ENCODE assay signal across 26 cellular contexts in the genomic region with DNA sequence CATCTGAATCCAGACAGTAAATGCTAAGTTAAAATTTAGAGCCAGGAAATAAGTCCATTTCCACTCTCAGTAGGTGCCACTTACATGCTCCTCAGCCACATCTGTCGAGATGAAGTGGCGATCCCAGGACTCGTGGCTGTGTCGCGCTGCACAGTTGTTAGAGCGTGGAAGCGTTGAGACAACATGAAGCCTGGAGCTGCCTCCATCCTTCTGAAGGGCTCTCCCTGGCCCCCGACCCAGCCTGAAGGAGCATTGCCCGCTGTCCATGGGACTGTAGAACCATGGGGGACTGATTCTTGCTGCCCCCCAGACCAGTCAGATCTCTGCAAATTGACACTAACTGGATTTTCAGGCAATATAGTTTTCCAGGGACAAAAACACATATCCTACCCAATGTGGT. TPM values are rescaled to one million over a fixed set of nuclear protein-coding genes. Genes with fewer than 3 reads are reported as not detected.
DNase-seq lines count a peak whose midpoint lies in the region; ATAC-seq, FAIRE-seq and TF ChIP-seq lines count a peak whose summit lies in the region.
"Had no signal": no experiment of that assay in that cellular context is flagged by ENCODE, and none has a peak within 500 bp of the region (broad histone marks: within the 10 kb centered on the region; RNA-seq: fewer than 3 reads in every experiment).

No MANE protein-coding gene starts in this region.

- H3K4me1 ChIP-seq in H1 (replicated peaks in 1 of 4; ENCODE audit: control insufficient read depth in 3 of 4, insufficient read depth in 4 of 4, low read length in 3 of 4) (no peaks in the 10 kb centered on the region), upper lobe of right lung (no peaks in the 10 kb centered on the region), gastroesophageal sphincter (no peaks in the 10 kb centered on the region)
- H3K4me1 ChIP-seq: BE2C, Caco-2 had no signal

- H3K36me3 ChIP-seq in H1 (ENCODE audit: control insufficient read depth in 2 of 4, insufficient read depth in 4 of 4, low read length in 3 of 4) (no peaks in the 10 kb centered on the region), upper lobe of right lung (no peaks in the 10 kb centered on the region), gastroesophageal sphincter (no peaks in the 10 kb centered on the region)
- H3K36me3 ChIP-seq: BE2C; BLaER1 treated with 17β-estradiol and CSF1 and Interleukin-3, amounts not matched to agents 10 nM and 100 nM had no signal

- H3K27me3 ChIP-seq in H1 (replicated peaks in 1 of 4; ENCODE audit: control insufficient read depth in 3 of 4, extremely low read depth in 1 of 4, insufficient read depth in 3 of 4, low read length in 3 of 4) (no peaks in the 10 kb centered on the region), upper lobe of right lung (no peaks in the 10 kb centered on the region), gastroesophageal sphincter (peaks cover 32% of the 10 kb centered on the region)
- H3K27me3 ChIP-seq: BE2C; BLaER1 treated with 17β-estradiol and CSF1 and Interleukin-3, amounts not matched to agents 10 nM and 100 nM had no signal

- no peak overlapping the region for H3K14ac ChIP-seq in H1 (ENCODE audit: insufficient read length)

- H3K23me2 ChIP-seq in H1 (ENCODE audit: low read depth, low read length), result no peaks in the 10 kb centered on the region

- no peak overlapping the region for H3K4ac ChIP-seq in H1 (replicated peaks; ENCODE audit: insufficient read length, low read depth, low read length)

- no peak overlapping the region for H3K18ac ChIP-seq in H1 (ENCODE audit: extremely low read depth, low read length)

- 0 out of 2 replicates have a peak overlapping the region, but pooled peaks have one; percentile 18 for H2BK15ac ChIP-seq in H1 (ENCODE audit: low read length)

- H3K79me2 ChIP-seq in H1 (ENCODE audit: control insufficient read depth in 1 of 2, insufficient read depth in 2 of 2, low read length in 2 of 2), result no peaks in the 10 kb centered on the region

- H2AK5ac ChIP-seq in H1 (ENCODE audit: low read depth, low read length), result no peak overlapping the region

- H2BK120ac ChIP-seq in H1 (replicated peaks; ENCODE audit: low read depth, low read length), result no peak overlapping the region

- no peak overlapping the region for H3K4me2 ChIP-seq in H1 (ENCODE audit: insufficient read depth in 1 of 2, low read depth in 2 of 2, low read length in 2 of 2)

- CTCF ChIA-PET in H1 (lab: Charles Lee; ENCODE audit: partially characterized antibody), result no interaction called here

- H4K8ac ChIP-seq in H1 (ENCODE audit: extremely low read depth, insufficient read depth, low read length), result no peak overlapping the region

- TF ChIP-seq EP300 in H1 (IDR thresholded peaks at IDR 0.05; ENCODE audit: borderline replicate concordance in 1 of 2, low read depth in 2 of 2, low read length in 2 of 2) (no peak), gastroesophageal sphincter (IDR thresholded peaks at IDR 0.05) (no peak)

- H3K4me3 ChIP-seq in H1 (ENCODE audit: extremely low read depth in 1 of 4, insufficient read depth in 2 of 4, low read depth in 3 of 4, low read length in 4 of 4) (no peak overlapping the region), upper lobe of right lung (no peak overlapping the region), gastroesophageal sphincter (no peak overlapping the region)
- H3K4me3 ChIP-seq: BLaER1 treated with 17β-estradiol and CSF1 and Interleukin-3, amounts not matched to agents 10 nM and 100 nM had no signal

- H2BK5ac ChIP-seq in H1 (ENCODE audit: low read depth, low read length), result no peak overlapping the region

- intact Hi-C loops in upper lobe of right lung (cut with DNase I), result no loop called here

- H2AFZ ChIP-seq in H1 (ENCODE audit: low read length), result no peak overlapping the region

- POLR2A ChIA-PET in H1 (lab: Charles Lee; ENCODE audit: partially characterized antibody), result no interaction called here

- no peaks in the 10 kb centered on the region for H3K79me1 ChIP-seq in H1 (ENCODE audit: low read depth, low read length)

- 86% methylated on average over 9 of the region's 9 CpGs; no CpG with 5 or more reads in 1 of the 2 experiments for WGBS in H1 (ENCODE audit: extremely low coverage in 1 of 2, insufficient coverage in 1 of 2, insufficient read length in 1 of 2, insufficient replicate concordance in 2 of 2, low coverage in 1 of 2, low lambda C conversion rate in 2 of 2, missing lambda C conversion rate in 1 of 2), 2 experiments
- WGBS in gastroesophageal sphincter (ENCODE audit: low coverage in 1 of 2), 2 donors, result 60% methylated on average over 1 of the region's 9 CpGs; no CpG with 5 or more reads in 1 of the 2 donors

- no peak overlapping the region for H2BK20ac ChIP-seq in H1 (ENCODE audit: low read length)

- H3K56ac ChIP-seq in H1 (replicated peaks; ENCODE audit: insufficient read length, low read depth, low read length), result no peak overlapping the region

- DNase-seq in H1 (ENCODE audit: low read depth in 1 of 2, low spot score in 2 of 2) (no peak), islet precursor cell (peak; percentile 36), upper lobe of right lung (peak; percentile 15), NCI-H345 treated with DMSO at 0.1 percent for 48 hours (lab: John Stamatoyannopoulos, UW; ENCODE audit: unreplicated experiment) (no peak), DMS153 treated with DMSO at 0.1 percent for 48 hours (lab: John Stamatoyannopoulos, UW; ENCODE audit: unreplicated experiment) (no peak)
- DNase-seq in activated CD4-positive, alpha-beta T cell treated with anti-CD3 and anti-CD28 coated beads for 1 hour, result no peak
- DNase-seq: 8988T; ACHN; BE2C; Caco-2; Calu3; CD4-positive, alpha-beta T cell; CD8-positive, alpha-beta T cell; DMS53; DMS79; DND-41; GF-D8 had no signal

- no peak overlapping the region for H2BK12ac ChIP-seq in H1 (ENCODE audit: low read depth, low read length)

- H3K9me3 ChIP-seq in H1 (ENCODE audit: insufficient read depth in 2 of 2, low read depth in 1 of 2, low read length in 1 of 2), result no peaks in the 10 kb centered on the region
- H3K9me3 ChIP-seq in upper lobe of right lung, result no peaks in the 10 kb centered on the region
- no peaks in the 10 kb centered on the region for H3K9me3 ChIP-seq in gastroesophageal sphincter
- H3K9me3 ChIP-seq: BE2C, Caco-2 had no signal

- ATAC-seq in upper lobe of right lung, result no peak
- no peak for ATAC-seq in gastroesophageal sphincter
- ATAC-seq: CD8-positive, alpha-beta T cell had no signal

- H4K91ac ChIP-seq in H1 (replicated peaks; ENCODE audit: insufficient read length, low read length), result no peak overlapping the region

- H4K20me1 ChIP-seq in H1 (replicated peaks in 1 of 2; ENCODE audit: control insufficient read depth in 1 of 2, insufficient read depth in 2 of 2, low read length in 2 of 2), result peaks cover 0 to 1% of the 10 kb centered on the region in 2 experiments
- H4K20me1 ChIP-seq: BLaER1 treated with 17β-estradiol and CSF1 and Interleukin-3, amounts not matched to agents 10 nM and 100 nM had no signal

- no peak for TF ChIP-seq RAD21 in H1 (IDR thresholded peaks at IDR 0.05 in 1 of 2, conservative IDR thresholded peaks at IDR 0.05 in 1 of 2; ENCODE audit: low read depth in 2 of 2, low read length in 2 of 2)

- H3K23ac ChIP-seq in H1 (ENCODE audit: insufficient read length), result no peak overlapping the region

- H4K5ac ChIP-seq in H1 (ENCODE audit: insufficient read length, low read depth, low read length), result no peak overlapping the region

- H3K27ac ChIP-seq in H1 (ENCODE audit: low read depth, low read length), result no peak overlapping the region
- H3K27ac ChIP-seq in upper lobe of right lung, result no peak overlapping the region
- no peak overlapping the region for H3K27ac ChIP-seq in gastroesophageal sphincter
- H3K27ac ChIP-seq: BLaER1 treated with 17β-estradiol and CSF1 and Interleukin-3, amounts not matched to agents 10 nM and 100 nM; C4-2B had no signal

- TF ChIP-seq POLR2A in H1 (IDR thresholded peaks at IDR 0.05; ENCODE audit: control extremely low read depth in 1 of 2, low read depth in 2 of 2, low read length in 2 of 2), result no peak
- TF ChIP-seq POLR2A in gastroesophageal sphincter (IDR thresholded peaks at IDR 0.05), result no peak

- TF ChIP-seq CTCF in H1 (IDR thresholded peaks at IDR 0.05; ENCODE audit: control extremely low read depth in 1 of 3, insufficient read depth in 1 of 3, low read depth in 1 of 3, low read length in 3 of 3), result no peak
- TF ChIP-seq CTCF in upper lobe of right lung (IDR thresholded peaks at IDR 0.05), result no peak
- no peak for TF ChIP-seq CTCF in gastroesophageal sphincter (IDR thresholded peaks at IDR 0.05)

- no peak for FAIRE-seq in H1 (lab: Jason Lieb, UNC)
- FAIRE-seq: A204.1, D721Med, G401.6, GM12891 had no signal

- H3K9ac ChIP-seq in H1 (replicated peaks in 1 of 4; ENCODE audit: extremely low read depth in 1 of 4, low read depth in 3 of 4, low read length in 3 of 4), result no peak overlapping the region
- H3K9ac ChIP-seq: BLaER1 treated with 17β-estradiol and CSF1 and Interleukin-3, amounts not matched to agents 10 nM and 100 nM had no signal

TF ChIP-seq in H1, 55 proteins besides CTCF, POLR2A, EP300 and RAD21:
- no peak for TF ChIP-seq SIX5 (IDR thresholded peaks at IDR 0.05; ENCODE audit: low read depth, low read length)
- no peak for TF ChIP-seq FOSL1 (IDR thresholded peaks at IDR 0.05; ENCODE audit: insufficient read depth, low read depth, low read length)

RNA-seq across cellular contexts. Expression of gene IRX1, which starts 58.9 kb away (rescaled TPM):
- 3.9 and 5.1 TPM in 2 replicates for total RNA-seq in H1 (2021; fragmentation: NEBNext Ultra II Directional; extraction: Animal tissue kit (Norgen Biotek cat#: 25700))
- 2.6 and 10.6 TPM in 2 replicates for polyA plus RNA-seq in H1 (2011; rRNA removed)
- 8.5 TPM for polyA plus RNA-seq in H1 (2011; cell fraction: cytosol; rRNA removed)
- 9.3 TPM for polyA plus RNA-seq in H1 (2011; cell fraction: nucleus; rRNA removed)
- 4.0 to 6.1 TPM (median 5.3 TPM) in 4 replicates for polyA plus RNA-seq in H1 (2012, experiment 1 of 2)
- 2.8 TPM for polyA plus RNA-seq in H1 (2012, experiment 2 of 2)
- 0.41 TPM for polyA plus RNA-seq in H1 (2013, experiment 1 of 2)
- polyA plus RNA-seq in H1 (2013, experiment 2 of 2), result 0.28 TPM
- 0.54 and 1.5 TPM in 2 replicates for polyA minus RNA-seq in H1 (2011; rRNA and poly(A)+ RNA removed)
- 6.5 TPM for polyA minus RNA-seq in H1 (2011; cell fraction: cytosol; rRNA and poly(A)+ RNA removed)
- 8.3 TPM for polyA minus RNA-seq in H1 (2011; cell fraction: nucleus; rRNA and poly(A)+ RNA removed)
- total RNA-seq in upper lobe of right lung, result 7.5 TPM
- 1 to 10 TPM in 1 of 4 donors, under 1 TPM in 1, not detected in 2; 0.39 to 2.0 TPM for total RNA-seq in gastroesophageal sphincter
- total RNA-seq: A673; Caco-2; Calu3; CD4-positive, alpha-beta T cell; CD8-positive, alpha-beta T cell had no signal
- polyA plus RNA-seq: AG04450 had no signal

Comparison
In these comparisons a context has a peak if more than half of its experiments do, and no peak if none do; other contexts are left out.
1. DNase-seq: peak in islet precursor cell (single experiment) and upper lobe of right lung (single experiment); none in H1 (0 of 2), activated CD4-positive, alpha-beta T cell treated with anti-CD3 and anti-CD28 coated beads for 1 hour (single experiment), NCI-H345 treated with DMSO at 0.1 percent for 48 hours (single experiment) and DMS153 treated with DMSO at 0.1 percent for 48 hours (single experiment).